ENCODE assay signal across 1 cellular context in genomic region chr16:85381738-85382592, GRCh38.
TF ChIP-seq lines count a peak whose summit lies in the region.

No MANE protein-coding gene starts in this region.

TF ChIP-seq in K562, 482 proteins besides CTCF, POLR2A, EP300 and RAD21 (continued from another document and continues in another):
- peak; percentile 80 for TF ChIP-seq PRDM10 (IDR thresholded peaks at IDR 0.05; ENCODE audit: partially characterized antibody)
- TF ChIP-seq NRF1 (conservative IDR thresholded peaks at IDR 0.05 in 1 of 2, IDR thresholded peaks at IDR 0.05 in 1 of 2), result peak; percentile 70 to 77
- TF ChIP-seq ZNF76 (CRISPR knock-in tag; IDR thresholded peaks at IDR 0.05; ENCODE audit: borderline replicate concordance), result no peak
- peak in 1 of 2 experiments; percentile 89; a peak in 1 of 4 replicates for TF ChIP-seq SRF (CRISPR knock-in tag; IDR thresholded peaks at IDR 0.05)
- TF ChIP-seq BRF1 (IDR thresholded peaks at IDR 0.05; ENCODE audit: borderline replicate concordance, extremely low read depth, insufficient read length), result no peak
- TF ChIP-seq RBBP5 (IDR thresholded peaks at IDR 0.05; ENCODE audit: borderline replicate concordance, insufficient read depth, low read length, poor library complexity, severe bottlenecking), result no peak
- no peak for TF ChIP-seq ZNF57 (CRISPR knock-in tag; IDR thresholded peaks at IDR 0.05)
- peak; percentile 87 to 94 for TF ChIP-seq MNT (conservative IDR thresholded peaks at IDR 0.05)
- no peak for TF ChIP-seq CAMTA2 (CRISPR knock-in tag; conservative IDR thresholded peaks at IDR 0.05)
- TF ChIP-seq, protein P1, sequence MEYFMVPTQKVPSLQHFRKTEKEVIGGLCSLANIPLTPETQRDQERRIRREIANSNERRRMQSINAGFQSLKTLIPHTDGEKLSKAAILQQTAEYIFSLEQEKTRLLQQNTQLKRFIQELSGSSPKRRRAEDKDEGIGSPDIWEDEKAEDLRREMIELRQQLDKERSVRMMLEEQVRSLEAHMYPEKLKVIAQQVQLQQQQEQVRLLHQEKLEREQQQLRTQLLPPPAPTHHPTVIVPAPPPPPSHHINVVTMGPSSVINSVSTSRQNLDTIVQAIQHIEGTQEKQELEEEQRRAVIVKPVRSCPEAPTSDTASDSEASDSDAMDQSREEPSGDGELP (CRISPR knock-in tag; IDR thresholded peaks at IDR 0.05; ENCODE audit: borderline replicate concordance), result peak; percentile 98
- TF ChIP-seq FOXP4 (CRISPR knock-in tag; IDR thresholded peaks at IDR 0.05; ENCODE audit: borderline replicate concordance), result 0 out of 2 replicates have a peak, but pooled peaks have one; percentile 8
- peak; percentile 98 for TF ChIP-seq CC2D1A (IDR thresholded peaks at IDR 0.05)
- peak; percentile 100 for TF ChIP-seq SMARCC2 (IDR thresholded peaks at IDR 0.05; ENCODE audit: low read depth)
- TF ChIP-seq CREBBP (IDR thresholded peaks at IDR 0.05; ENCODE audit: low read depth, low read length), result no peak
- peak; percentile 100 for TF ChIP-seq TCF3 (CRISPR knock-in tag; IDR thresholded peaks at IDR 0.05)
- no peak for TF ChIP-seq ZNF347 (CRISPR knock-in tag; IDR thresholded peaks at IDR 0.05; ENCODE audit: low read depth)
- no peak for TF ChIP-seq SAFB2 (IDR thresholded peaks at IDR 0.05; ENCODE audit: borderline replicate concordance, low read depth, low read length, severe bottlenecking)
- TF ChIP-seq MBD2 (IDR thresholded peaks at IDR 0.05; ENCODE audit: borderline replicate concordance, low read depth), result peak; percentile 96
- TF ChIP-seq ZNF165 (CRISPR knock-in tag; IDR thresholded peaks at IDR 0.05; ENCODE audit: borderline replicate concordance), result 0 out of 2 replicates have a peak, but pooled peaks have one; percentile 82
- no peak for TF ChIP-seq BMI1 (IDR thresholded peaks at IDR 0.05; ENCODE audit: low read length)
- no peak for TF ChIP-seq POLR2AphosphoS2 (IDR thresholded peaks at IDR 0.05; ENCODE audit: low read length)
- TF ChIP-seq PKNOX1 (IDR thresholded peaks at IDR 0.05), result peak; percentile 94
- TF ChIP-seq, protein P2, sequence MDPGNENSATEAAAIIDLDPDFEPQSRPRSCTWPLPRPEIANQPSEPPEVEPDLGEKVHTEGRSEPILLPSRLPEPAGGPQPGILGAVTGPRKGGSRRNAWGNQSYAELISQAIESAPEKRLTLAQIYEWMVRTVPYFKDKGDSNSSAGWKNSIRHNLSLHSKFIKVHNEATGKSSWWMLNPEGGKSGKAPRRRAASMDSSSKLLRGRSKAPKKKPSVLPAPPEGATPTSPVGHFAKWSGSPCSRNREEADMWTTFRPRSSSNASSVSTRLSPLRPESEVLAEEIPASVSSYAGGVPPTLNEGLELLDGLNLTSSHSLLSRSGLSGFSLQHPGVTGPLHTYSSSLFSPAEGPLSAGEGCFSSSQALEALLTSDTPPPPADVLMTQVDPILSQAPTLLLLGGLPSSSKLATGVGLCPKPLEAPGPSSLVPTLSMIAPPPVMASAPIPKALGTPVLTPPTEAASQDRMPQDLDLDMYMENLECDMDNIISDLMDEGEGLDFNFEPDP (CRISPR knock-in tag; IDR thresholded peaks at IDR 0.05), result no peak
- peak; percentile 96 for TF ChIP-seq FOXM1 (IDR thresholded peaks at IDR 0.05; ENCODE audit: low read depth)
- TF ChIP-seq FOXM1 (CRISPR knock-in tag; IDR thresholded peaks at IDR 0.05; ENCODE audit: low read depth), result no peak
- no peak for TF ChIP-seq CGGBP1 (CRISPR knock-in tag; IDR thresholded peaks at IDR 0.05)
- TF ChIP-seq, protein P3, sequence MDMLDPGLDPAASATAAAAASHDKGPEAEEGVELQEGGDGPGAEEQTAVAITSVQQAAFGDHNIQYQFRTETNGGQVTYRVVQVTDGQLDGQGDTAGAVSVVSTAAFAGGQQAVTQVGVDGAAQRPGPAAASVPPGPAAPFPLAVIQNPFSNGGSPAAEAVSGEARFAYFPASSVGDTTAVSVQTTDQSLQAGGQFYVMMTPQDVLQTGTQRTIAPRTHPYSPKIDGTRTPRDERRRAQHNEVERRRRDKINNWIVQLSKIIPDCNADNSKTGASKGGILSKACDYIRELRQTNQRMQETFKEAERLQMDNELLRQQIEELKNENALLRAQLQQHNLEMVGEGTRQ (CRISPR knock-in tag; IDR thresholded peaks at IDR 0.05), result no peak
- peak; percentile 86 to 89 for TF ChIP-seq E2F6 (IDR thresholded peaks at IDR 0.05; ENCODE audit: borderline replicate concordance in 1 of 2, extremely low read depth in 1 of 2, insufficient read depth in 1 of 2, insufficient read length in 1 of 2, low read depth in 1 of 2, low read length in 1 of 2, poor library complexity in 1 of 2, severe bottlenecking in 1 of 2)
- peak; percentile 81 for TF ChIP-seq TBP (optimal IDR thresholded peaks at IDR 0.05; ENCODE audit: low read depth, low read length)
- TF ChIP-seq CTBP1 (IDR thresholded peaks at IDR 0.05; ENCODE audit: borderline replicate concordance), result peak; percentile 99
- TF ChIP-seq PHF8 (IDR thresholded peaks at IDR 0.05; ENCODE audit: borderline replicate concordance, low read length), result no peak
- TF ChIP-seq PYGO2 (tag; IDR thresholded peaks at IDR 0.05), result peak; percentile 92
- TF ChIP-seq, protein P4, sequence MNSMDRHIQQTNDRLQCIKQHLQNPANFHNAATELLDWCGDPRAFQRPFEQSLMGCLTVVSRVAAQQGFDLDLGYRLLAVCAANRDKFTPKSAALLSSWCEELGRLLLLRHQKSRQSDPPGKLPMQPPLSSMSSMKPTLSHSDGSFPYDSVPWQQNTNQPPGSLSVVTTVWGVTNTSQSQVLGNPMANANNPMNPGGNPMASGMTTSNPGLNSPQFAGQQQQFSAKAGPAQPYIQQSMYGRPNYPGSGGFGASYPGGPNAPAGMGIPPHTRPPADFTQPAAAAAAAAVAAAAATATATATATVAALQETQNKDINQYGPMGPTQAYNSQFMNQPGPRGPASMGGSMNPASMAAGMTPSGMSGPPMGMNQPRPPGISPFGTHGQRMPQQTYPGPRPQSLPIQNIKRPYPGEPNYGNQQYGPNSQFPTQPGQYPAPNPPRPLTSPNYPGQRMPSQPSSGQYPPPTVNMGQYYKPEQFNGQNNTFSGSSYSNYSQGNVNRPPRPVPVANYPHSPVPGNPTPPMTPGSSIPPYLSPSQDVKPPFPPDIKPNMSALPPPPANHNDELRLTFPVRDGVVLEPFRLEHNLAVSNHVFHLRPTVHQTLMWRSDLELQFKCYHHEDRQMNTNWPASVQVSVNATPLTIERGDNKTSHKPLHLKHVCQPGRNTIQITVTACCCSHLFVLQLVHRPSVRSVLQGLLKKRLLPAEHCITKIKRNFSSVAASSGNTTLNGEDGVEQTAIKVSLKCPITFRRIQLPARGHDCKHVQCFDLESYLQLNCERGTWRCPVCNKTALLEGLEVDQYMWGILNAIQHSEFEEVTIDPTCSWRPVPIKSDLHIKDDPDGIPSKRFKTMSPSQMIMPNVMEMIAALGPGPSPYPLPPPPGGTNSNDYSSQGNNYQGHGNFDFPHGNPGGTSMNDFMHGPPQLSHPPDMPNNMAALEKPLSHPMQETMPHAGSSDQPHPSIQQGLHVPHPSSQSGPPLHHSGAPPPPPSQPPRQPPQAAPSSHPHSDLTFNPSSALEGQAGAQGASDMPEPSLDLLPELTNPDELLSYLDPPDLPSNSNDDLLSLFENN (IDR thresholded peaks at IDR 0.05; ENCODE audit: low read depth in 2 of 2, low read length in 2 of 2), result peak; percentile 15 to 99; a peak in 2 of 4 replicates
- no peak for TF ChIP-seq SRSF3 (IDR thresholded peaks at IDR 0.05; ENCODE audit: insufficient read depth, low read length)
- peak; percentile 70 for TF ChIP-seq NFE2 (IDR thresholded peaks at IDR 0.05; ENCODE audit: low read depth)
- peak; percentile 98; the same call in 1 of the 2 replicates for TF ChIP-seq ESRRA (IDR thresholded peaks at IDR 0.05; ENCODE audit: borderline replicate concordance, low read depth)
- TF ChIP-seq, protein P5, sequence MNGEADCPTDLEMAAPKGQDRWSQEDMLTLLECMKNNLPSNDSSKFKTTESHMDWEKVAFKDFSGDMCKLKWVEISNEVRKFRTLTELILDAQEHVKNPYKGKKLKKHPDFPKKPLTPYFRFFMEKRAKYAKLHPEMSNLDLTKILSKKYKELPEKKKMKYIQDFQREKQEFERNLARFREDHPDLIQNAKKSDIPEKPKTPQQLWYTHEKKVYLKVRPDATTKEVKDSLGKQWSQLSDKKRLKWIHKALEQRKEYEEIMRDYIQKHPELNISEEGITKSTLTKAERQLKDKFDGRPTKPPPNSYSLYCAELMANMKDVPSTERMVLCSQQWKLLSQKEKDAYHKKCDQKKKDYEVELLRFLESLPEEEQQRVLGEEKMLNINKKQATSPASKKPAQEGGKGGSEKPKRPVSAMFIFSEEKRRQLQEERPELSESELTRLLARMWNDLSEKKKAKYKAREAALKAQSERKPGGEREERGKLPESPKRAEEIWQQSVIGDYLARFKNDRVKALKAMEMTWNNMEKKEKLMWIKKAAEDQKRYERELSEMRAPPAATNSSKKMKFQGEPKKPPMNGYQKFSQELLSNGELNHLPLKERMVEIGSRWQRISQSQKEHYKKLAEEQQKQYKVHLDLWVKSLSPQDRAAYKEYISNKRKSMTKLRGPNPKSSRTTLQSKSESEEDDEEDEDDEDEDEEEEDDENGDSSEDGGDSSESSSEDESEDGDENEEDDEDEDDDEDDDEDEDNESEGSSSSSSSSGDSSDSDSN (IDR thresholded peaks at IDR 0.05; ENCODE audit: borderline replicate concordance in 1 of 2, low read depth in 2 of 2, low read length in 2 of 2), result peak; percentile 95 to 99; a peak in 3 of 4 replicates
- no peak; the same call in none of the 2 replicates for TF ChIP-seq ZNF384 (IDR thresholded peaks at IDR 0.05; ENCODE audit: low read depth, low read length)
- TF ChIP-seq FOXP1 (CRISPR knock-in tag; IDR thresholded peaks at IDR 0.05), result no peak
- TF ChIP-seq ZNF311 (CRISPR knock-in tag; IDR thresholded peaks at IDR 0.05), result peak; percentile 80; the same call in 1 of the 2 replicates
- 0 out of 2 replicates have a peak, but pooled peaks have one; percentile 34 for TF ChIP-seq BACH1 (tag; IDR thresholded peaks at IDR 0.05)
